Comparison of ENCODE assay signal across 8 cellular contexts in genomic region chr19:47230921-47231214, GRCh38. TPM values are rescaled to one million over a fixed set of nuclear protein-coding genes. Genes with fewer than 3 reads are reported as not detected.
DNase-seq lines count a peak whose midpoint lies in the region; ATAC-seq and TF ChIP-seq lines count a peak whose summit lies in the region.

Gene BBC3, minus strand, starts transcription at chr19:47231199. Its CDS starts 2,768 bp downstream, at chr19:47228431.

- H3K27ac ChIP-seq in HCT116 (ENCODE audit: low read depth, low read length), result peak within 1 kb of the TSS; percentile 97
- no peak within 1 kb of the TSS for H3K27ac ChIP-seq in iPS DF 6.9 (ENCODE audit: low read length)

- H3K9me3 ChIP-seq in HCT116 (ENCODE audit: control insufficient read depth in 1 of 2, insufficient read depth in 1 of 2, low read depth in 1 of 2, low read length in 2 of 2) (no peaks in the 10 kb centered on the region), iPS DF 6.9 (ENCODE audit: control insufficient read depth, insufficient read depth, low read length) (no peaks in the 10 kb centered on the region)

- H3K4me1 ChIP-seq in HCT116 (ENCODE audit: control insufficient read depth in 1 of 2, insufficient read depth in 2 of 2, low read length in 2 of 2) (peaks cover 27 to 67% of the 10 kb centered on the region in 2 experiments), iPS DF 6.9 (ENCODE audit: control insufficient read depth, insufficient read depth, low read length) (peaks cover 16% of the 10 kb centered on the region)

- ATAC-seq in HCT116 (no peak), activated B cell treated with CpG ODN at 0.5 μM for 24 hours (ENCODE audit: low read depth) (no peak), HG03108 (IDR thresholded peaks at IDR 0.05; ENCODE audit: unreplicated experiment) (no peak), HG02798 (IDR thresholded peaks at IDR 0.05; ENCODE audit: poor library complexity, unreplicated experiment) (no peak), GM21360 (IDR thresholded peaks at IDR 0.05; ENCODE audit: unreplicated experiment) (no peak), GM18498 (IDR thresholded peaks at IDR 0.05; ENCODE audit: unreplicated experiment) (no peak)
- no peak for ATAC-seq in stimulated activated effector memory CD8-positive, alpha-beta T cell treated with anti-CD3 and anti-CD28 coated beads, Interleukin-12 subunit alpha, Interleukin-12 subunit beta, amount 100 ng/mL, for 72 hours

- H3K36me3 Mint-ChIP-seq in activated B cell treated with CpG ODN at 0.5 μM for 24 hours (ENCODE audit: low read depth), result no peaks in the 10 kb centered on the region
- H3K36me3 Mint-ChIP-seq in stimulated activated effector memory CD8-positive, alpha-beta T cell treated with anti-CD3 and anti-CD28 coated beads, Interleukin-12 subunit alpha, Interleukin-12 subunit beta, amount 100 ng/mL, for 72 hours, result peaks cover 27% of the 10 kb centered on the region

- H3K4me3 ChIP-seq in HCT116 (replicated peaks in 1 of 2; ENCODE audit: low read depth in 1 of 2, low read length in 2 of 2), result peak within 1 kb of the TSS; percentile 76 to 78
- H3K4me3 ChIP-seq in iPS DF 6.9 (ENCODE audit: low read length), result peak within 1 kb of the TSS; percentile 97

- DNase-seq in HCT116 (ENCODE audit: low read depth, low spot score) (no peak), activated B cell treated with CpG ODN at 0.5 μM for 24 hours (no peak), iPS DF 6.9 (ENCODE audit: low read depth, low spot score) (no peak)
- no peak for DNase-seq in stimulated activated effector memory CD8-positive, alpha-beta T cell treated with anti-CD3 and anti-CD28 coated beads, Interleukin-12 subunit alpha, Interleukin-12 subunit beta, amount 100 ng/mL, for 72 hours (ENCODE audit: low spot score in 2 of 2)

- no peaks in the 10 kb centered on the region for H3K36me3 ChIP-seq in HCT116 (ENCODE audit: control insufficient read depth in 1 of 2, insufficient read depth in 2 of 2, low read length in 2 of 2)
- no peaks in the 10 kb centered on the region for H3K36me3 ChIP-seq in iPS DF 6.9 (ENCODE audit: control insufficient read depth, insufficient read depth, low read length)

- WGBS in iPS DF 6.9 (ENCODE audit: insufficient coverage, insufficient read length), result no CpG with 5 or more reads among the region's 43 CpGs

- H3K4me1 Mint-ChIP-seq in activated B cell treated with CpG ODN at 0.5 μM for 24 hours, result peaks cover 28% of the 10 kb centered on the region
- peaks cover 26% of the 10 kb centered on the region for H3K4me1 Mint-ChIP-seq in stimulated activated effector memory CD8-positive, alpha-beta T cell treated with anti-CD3 and anti-CD28 coated beads, Interleukin-12 subunit alpha, Interleukin-12 subunit beta, amount 100 ng/mL, for 72 hours

- no peaks in the 10 kb centered on the region for H3K27me3 Mint-ChIP-seq in activated B cell treated with CpG ODN at 0.5 μM for 24 hours

- peak within 1 kb of the TSS; percentile 87 for H3K9ac ChIP-seq in HCT116 (ENCODE audit: low read length)

- intact Hi-C loops in HCT116 (cut with micrococcal nuclease) (no loop called here), activated B cell treated with CpG ODN at 0.5 μM for 24 hours (cut with micrococcal nuclease) (loop anchor here (1.0 kb wide), 1 partner anchor 13 kb away; no protein-coding TSS in a partner anchor)

- TF ChIP-seq CTCF in HCT116 (IDR thresholded peaks at IDR 0.05 in 2 of 3, conservative IDR thresholded peaks at IDR 0.05 in 1 of 3; ENCODE audit: borderline replicate concordance in 1 of 3, insufficient read depth in 1 of 3, low read depth in 2 of 3, low read length in 2 of 3) (no peak), activated B cell treated with CpG ODN at 0.5 μM for 24 hours (IDR thresholded peaks at IDR 0.05) (no peak)

- H3K4me3 Mint-ChIP-seq in activated B cell treated with CpG ODN at 0.5 μM for 24 hours, result peak within 1 kb of the TSS; percentile 67
- no peak within 1 kb of the TSS for H3K4me3 Mint-ChIP-seq in stimulated activated effector memory CD8-positive, alpha-beta T cell treated with anti-CD3 and anti-CD28 coated beads, Interleukin-12 subunit alpha, Interleukin-12 subunit beta, amount 100 ng/mL, for 72 hours

- CTCF ChIA-PET in HCT116 (lab: Charles Lee) (no interaction called here), activated B cell treated with CpG ODN at 0.5 μM for 24 hours (lab: Charles Lee) (no interaction called here)

- POLR2A ChIA-PET in HCT116 (lab: Charles Lee) (no interaction called here), activated B cell treated with CpG ODN at 0.5 μM for 24 hours (lab: Charles Lee) (no interaction called here)

- no peaks in the 10 kb centered on the region for H3K9me3 Mint-ChIP-seq in activated B cell treated with CpG ODN at 0.5 μM for 24 hours
- H3K9me3 Mint-ChIP-seq in stimulated activated effector memory CD8-positive, alpha-beta T cell treated with anti-CD3 and anti-CD28 coated beads, Interleukin-12 subunit alpha, Interleukin-12 subunit beta, amount 100 ng/mL, for 72 hours, result no peaks in the 10 kb centered on the region

- H3K79me2 ChIP-seq in HCT116 (ENCODE audit: insufficient read depth, low read length), result peaks cover 22% of the 10 kb centered on the region

- H3K27me3 ChIP-seq in HCT116 (ENCODE audit: insufficient read depth, low read length) (no peaks in the 10 kb centered on the region), iPS DF 6.9 (ENCODE audit: control insufficient read depth, insufficient read depth, low read length) (no peaks in the 10 kb centered on the region)

- peak within 1 kb of the TSS; percentile 71 for H3K27ac Mint-ChIP-seq in activated B cell treated with CpG ODN at 0.5 μM for 24 hours
- peak within 1 kb of the TSS; percentile 46 for H3K27ac Mint-ChIP-seq in stimulated activated effector memory CD8-positive, alpha-beta T cell treated with anti-CD3 and anti-CD28 coated beads, Interleukin-12 subunit alpha, Interleukin-12 subunit beta, amount 100 ng/mL, for 72 hours

- H3K9me2 ChIP-seq in HCT116 (ENCODE audit: insufficient read depth), result no peaks in the 10 kb centered on the region

- RAD21 ChIA-PET in HCT116 (lab: Charles Lee; ENCODE audit: low non-redundant PET in 1 of 2, low total read pairs in 2 of 2, uncharacterized antibody in 2 of 2, unreplicated experiment in 2 of 2), result no interaction called here

- no peak for TF ChIP-seq POLR2A in HCT116 (IDR thresholded peaks at IDR 0.05; ENCODE audit: borderline replicate concordance, extremely low read depth, insufficient read depth, insufficient read length)

- H3K4me2 ChIP-seq in HCT116 (ENCODE audit: low read length), result peak within 1 kb of the TSS; percentile 100

- H4K20me1 ChIP-seq in HCT116 (ENCODE audit: insufficient read depth), result no peaks in the 10 kb centered on the region

- BruUV-seq in HCT116 (replicated peaks; lab: Mats Ljungman, UMichigan), result no TSS peak

- no peak within 1 kb of the TSS for H2AFZ ChIP-seq in HCT116 (ENCODE audit: low read depth, low read length, poor library complexity, severe bottlenecking)

- TF ChIP-seq RAD21 in HCT116 (IDR thresholded peaks at IDR 0.05; ENCODE audit: low read depth), result no peak

TF ChIP-seq in HCT116, 20 proteins besides CTCF, POLR2A, EP300 and RAD21:
- no peak for TF ChIP-seq EZH2phosphoT487 (IDR thresholded peaks at IDR 0.05; ENCODE audit: borderline replicate concordance)
- TF ChIP-seq POLR2AphosphoS5 (IDR thresholded peaks at IDR 0.05; ENCODE audit: low read depth, low read length), result peak; percentile 75

RNA-seq across cellular contexts. Expression of gene BBC3, which starts in this region (rescaled TPM):
- total RNA-seq in HCT116 (2021; ENCODE audit: unreplicated experiment) (45.0 TPM), activated B cell treated with CpG ODN at 0.5 μM for 24 hours (7.0 and 11.5 TPM in 2 replicates)
- 25.7 and 27.3 TPM in 2 replicates for polyA plus RNA-seq in HCT116 (2012)
